ENCODE assay signal across 8 cellular contexts in the genomic region with DNA sequence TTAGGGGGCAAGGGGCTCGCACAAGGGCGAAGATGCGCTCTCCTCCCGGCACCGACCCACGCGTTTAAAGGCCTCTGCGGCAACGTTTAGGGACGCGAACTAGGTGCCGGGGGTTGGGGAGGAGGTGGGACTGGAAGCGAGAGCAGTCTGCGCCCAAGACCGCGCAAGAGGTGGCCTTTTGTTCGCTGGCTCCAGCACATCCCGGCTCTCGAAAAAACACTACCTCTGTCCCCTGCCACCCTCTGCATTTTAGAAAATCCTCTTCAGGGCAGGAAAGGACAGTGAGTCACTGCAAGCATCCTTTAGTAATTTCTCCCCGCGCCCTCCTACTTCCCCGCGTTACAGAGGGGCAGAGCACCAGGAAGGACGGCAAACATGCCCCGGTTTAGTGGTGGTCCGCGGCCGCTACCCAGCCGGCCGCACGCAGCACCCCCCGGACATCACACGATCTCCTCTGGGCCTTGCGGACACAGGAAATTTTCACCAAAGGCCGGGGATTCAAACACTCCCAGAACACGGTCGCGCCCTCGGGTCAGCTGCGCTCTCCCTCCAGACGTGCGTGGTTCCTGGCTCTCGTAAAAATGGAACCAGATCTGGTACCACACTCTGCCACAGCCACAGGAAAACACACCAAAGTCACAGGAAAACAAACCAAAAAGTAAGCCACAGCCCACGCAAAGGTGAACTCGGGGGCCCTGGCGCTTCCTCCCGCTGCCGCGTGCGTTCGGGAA. TPM values are rescaled to one million over a fixed set of nuclear protein-coding genes. Genes with fewer than 3 reads are reported as not detected.
DNase-seq lines count a peak whose midpoint lies in the region; ATAC-seq, FAIRE-seq and TF ChIP-seq lines count a peak whose summit lies in the region.

No MANE protein-coding gene starts in this region.

- H3K4me3 ChIP-seq in SJCRH30, result peak overlapping the region; percentile 86
- H3K4me3 ChIP-seq in K562, result peak overlapping the region; percentile 83

- CTCF ChIA-PET in K562 (lab: Yijun Ruan, JAX; ENCODE audit: low intra/inter-chr PET ratio), result no interaction called here

- TF ChIP-seq POLR2A in K562 (conservative IDR thresholded peaks at IDR 0.05), result no peak

- peaks cover 42% of the 10 kb centered on the region for H3K4me1 Mint-ChIP-seq in activated T-cell treated with anti-CD3 and anti-CD28 coated beads, Interleukin-2, amount 50 U/mL, for 24 hours (ENCODE audit: low read depth)
- peaks cover 23% of the 10 kb centered on the region for H3K4me1 Mint-ChIP-seq in osteocyte (ENCODE audit: unreplicated experiment)

- DNase-seq in activated T-cell treated with anti-CD3 and anti-CD28 coated beads for 1 hour (ENCODE audit: low read depth) (peak; percentile 13), SJCRH30 (peak; percentile 59 to 72), K562 (ENCODE audit: extremely low read depth in 1 of 4, low spot score in 3 of 4) (peak; percentile 36 to 52 (median 42)), osteocyte (ENCODE audit: extremely low spot score, unreplicated experiment) (no peak)
- DNase-seq in activated T-cell treated with anti-CD3 and anti-CD28 coated beads, Interleukin-2, amount 50 U/mL, for 24 hours, result no peak
- peak in 2 of 3 donors; percentile 15 to 38 for DNase-seq in stimulated activated CD4-positive, alpha-beta T cell treated with anti-CD3 and anti-CD28 coated beads, TNF-alpha, amount 100 ng/mL, for 1 hour (ENCODE audit: low read depth in 3 of 3, low spot score in 1 of 3)

- H3K27me3 ChIP-seq in SJCRH30, result no peaks in the 10 kb centered on the region
- H3K27me3 ChIP-seq in K562 (ENCODE audit: control insufficient read depth in 2 of 2, insufficient read depth in 2 of 2, low read length in 2 of 2), result no peaks in the 10 kb centered on the region
- H3K27me3 ChIP-seq in layer of hippocampus (ENCODE audit: control insufficient read depth, insufficient read depth, low read length), result no peaks in the 10 kb centered on the region

- WGBS in K562 (ENCODE audit: insufficient coverage, low coverage, missing lambda C conversion rate), result 1% methylated on average over 44 of the region's 51 CpGs

- no peaks in the 10 kb centered on the region for H3K27me3 Mint-ChIP-seq in activated T-cell treated with anti-CD3 and anti-CD28 coated beads, Interleukin-2, amount 50 U/mL, for 24 hours
- H3K27me3 Mint-ChIP-seq in osteocyte (ENCODE audit: unreplicated experiment), result no peaks in the 10 kb centered on the region

- peaks cover 49% of the 10 kb centered on the region for H3K4me1 ChIP-seq in SJCRH30
- peaks cover 25 to 33% of the 10 kb centered on the region in 2 experiments; a peak in 4 of 5 replicates for H3K4me1 ChIP-seq in K562 (replicated peaks in 1 of 2; ENCODE audit: control insufficient read depth in 2 of 2, insufficient read depth in 2 of 2, low read length in 2 of 2)

- no peaks in the 10 kb centered on the region for H3K9me3 Mint-ChIP-seq in activated T-cell treated with anti-CD3 and anti-CD28 coated beads, Interleukin-2, amount 50 U/mL, for 24 hours
- H3K9me3 Mint-ChIP-seq in osteocyte (ENCODE audit: unreplicated experiment), result no peaks in the 10 kb centered on the region

- H3K36me3 Mint-ChIP-seq in activated T-cell treated with anti-CD3 and anti-CD28 coated beads, Interleukin-2, amount 50 U/mL, for 24 hours (ENCODE audit: low read depth), result peaks cover 22% of the 10 kb centered on the region
- H3K36me3 Mint-ChIP-seq in osteocyte (ENCODE audit: unreplicated experiment), result no peaks in the 10 kb centered on the region

- no peak overlapping the region for H3K4me3 Mint-ChIP-seq in activated T-cell treated with anti-CD3 and anti-CD28 coated beads, Interleukin-2, amount 50 U/mL, for 24 hours
- H3K4me3 Mint-ChIP-seq in osteocyte (ENCODE audit: unreplicated experiment), result no peak overlapping the region

- H3K27ac Mint-ChIP-seq in activated T-cell treated with anti-CD3 and anti-CD28 coated beads, Interleukin-2, amount 50 U/mL, for 24 hours, result no peak overlapping the region
- H3K27ac Mint-ChIP-seq in osteocyte (ENCODE audit: unreplicated experiment), result no peak overlapping the region

- H3K9me3 ChIP-seq in SJCRH30 (replicated peaks) (no peaks in the 10 kb centered on the region), K562 (replicated peaks; ENCODE audit: control insufficient read depth, insufficient read depth, low read depth, low read length) (no peaks in the 10 kb centered on the region)

- peak overlapping the region; percentile 94 for H3K4me2 ChIP-seq in K562 (ENCODE audit: insufficient read depth, low read length)

- BruUV-seq in K562 (replicated peaks; lab: Mats Ljungman, UMichigan), result no TSS peak

- peak overlapping the region; percentile 98 to 99 for H3K9ac ChIP-seq in K562 (ENCODE audit: insufficient read depth in 1 of 2, low read depth in 2 of 2, low read length in 2 of 2)

- TF ChIP-seq EP300 in K562 (IDR thresholded peaks at IDR 0.05; ENCODE audit: low read length), result no peak

- POLR2A ChIA-PET in K562 (lab: Yijun Ruan, JAX), result interaction anchor here (0.6 to 2.0 kb wide), 5 partner anchors 11 to 103 kb away, joined by 3 to 12 read pairs (median 3); no protein-coding TSS in a partner anchor

- H3K36me3 ChIP-seq in SJCRH30 (peaks cover 5% of the 10 kb centered on the region; the same call in 1 of the 2 replicates), K562 (ENCODE audit: control insufficient read depth, insufficient read depth, low read length) (peaks cover 12% of the 10 kb centered on the region; the same call in 1 of the 3 replicates)

- intact Hi-C loops in K562 (cut with micrococcal nuclease), result loop anchor here (5.0 to 10.0 kb wide), 4 partner anchors 85 to 287 kb away; a partner anchor contains a TSS

- H3K9me1 ChIP-seq in K562 (ENCODE audit: control insufficient read depth, insufficient read depth, low read length), result peaks cover 4% of the 10 kb centered on the region

- H3K27ac ChIP-seq in SJCRH30 (peak overlapping the region; percentile 80), K562 (ENCODE audit: extremely low read depth, low read depth, low read length) (peak overlapping the region; percentile 96), layer of hippocampus (ENCODE audit: low read depth, low read length) (peak overlapping the region; percentile 48)

- TF ChIP-seq CTCF in K562 (IDR thresholded peaks at IDR 0.05 in 2 of 3, conservative IDR thresholded peaks at IDR 0.05 in 1 of 3; ENCODE audit: insufficient read depth in 2 of 3, low read depth in 1 of 3, low read length in 3 of 3) (no peak), osteocyte (IDR thresholded peaks at IDR 0.05) (no peak)

- peak; percentile 19 for FAIRE-seq in K562 (lab: Jason Lieb, UNC)

- TF ChIP-seq RAD21 in K562 (CRISPR knock-in tag; conservative IDR thresholded peaks at IDR 0.05 in 1 of 2, IDR thresholded peaks at IDR 0.05 in 1 of 2), result no peak

- in situ Hi-C loops in K562 (cut with MboI), result no loop called here

- H4K20me1 ChIP-seq in K562 (replicated peaks; ENCODE audit: control insufficient read depth, insufficient read depth, low read length), result peaks cover 20% of the 10 kb centered on the region

- peak overlapping the region; percentile 94 for H2AFZ ChIP-seq in K562 (ENCODE audit: low read depth, low read length)

- peak; percentile 28 for ATAC-seq in K562
- no peak for ATAC-seq in GM21447 (IDR thresholded peaks at IDR 0.05; ENCODE audit: unreplicated experiment)

- peaks cover 60% of the 10 kb centered on the region for H3K79me2 ChIP-seq in K562 (ENCODE audit: control insufficient read depth, insufficient read depth, low read length)

TF ChIP-seq in K562, 482 proteins besides CTCF, POLR2A, EP300 and RAD21 (continues in another document):
- 0 out of 2 replicates have a peak, but pooled peaks have one; percentile 3 for TF ChIP-seq STAG1 (CRISPR knock-in tag; IDR thresholded peaks at IDR 0.05; ENCODE audit: borderline replicate concordance)
- TF ChIP-seq TAF1 (IDR thresholded peaks at IDR 0.05; ENCODE audit: control insufficient read depth, extremely low read depth, insufficient read depth, low read length, severe bottlenecking), result peak; percentile 10
- 0 out of 4 replicates have a peak, but pooled peaks of 1 of the 2 experiments have one; percentile 5 for TF ChIP-seq ETV6 (IDR thresholded peaks at IDR 0.05; ENCODE audit: borderline replicate concordance in 1 of 2, low read depth in 2 of 2, low read length in 1 of 2)
- TF ChIP-seq ETV6 (CRISPR knock-in tag; IDR thresholded peaks at IDR 0.05; ENCODE audit: borderline replicate concordance), result no peak
- peak; percentile 70 for TF ChIP-seq PCBP1 (IDR thresholded peaks at IDR 0.05; ENCODE audit: low read depth, low read length, poor library complexity, severe bottlenecking)

RNA-seq across cellular contexts. Expression of a gene that starts 1.1 kb away (rescaled TPM):
- total RNA-seq in SJCRH30 (2014; rRNA removed; shearing (Covaris generic)), result 167 and 195 TPM in 2 replicates
- 101 and 216 TPM in 2 replicates for total RNA-seq in K562 (2011; cell fraction: chromatin; rRNA removed; ENCODE audit: low replicate concordance)
- 66.2 and 82.1 TPM in 2 replicates for total RNA-seq in K562 (2011; cell fraction: nucleolus; rRNA removed)
- 126 and 163 TPM in 2 replicates for total RNA-seq in K562 (2011; cell fraction: nucleoplasm; rRNA removed)
- total RNA-seq in K562 (2014; rRNA removed) (64.5 and 71.8 TPM in 2 replicates), K562 (2014; rRNA removed; fragmentation: Illumina TruSeq; extraction: Trizol) (99.9 and 112 TPM in 2 replicates), K562 (2015; rRNA removed; fragmentation: Illumina TruSeq; extraction: Trizol) (79.7 and 88.7 TPM in 2 replicates), K562 (2021) (104 and 112 TPM in 2 replicates), osteocyte (128 and 132 TPM in 2 replicates)
- polyA plus RNA-seq in K562 (2011; rRNA removed) (32.4 and 54.4 TPM in 2 replicates), K562 (2014; fragmentation: Illumina TruSeq; extraction: Trizol) (86.1 and 92.2 TPM in 2 replicates), K562 (2014; fragmentation: Nextera tagmentation; extraction: Ambion mirVana) (10 to 100 TPM; 51.9 to 75.0 TPM), K562 (2014; rRNA removed) (54.7 and 56.9 TPM in 2 replicates)
- 14.0 and 24.2 TPM in 2 replicates for polyA plus RNA-seq in K562 (2011; cell fraction: cytosol; rRNA removed)
- polyA plus RNA-seq in K562 (2011; cell fraction: nucleus; rRNA removed), result 26.6 and 28.4 TPM in 2 replicates
- 62.7 and 87.2 TPM in 2 replicates for polyA plus RNA-seq in K562 (2012)
- polyA minus RNA-seq in K562 (2011; rRNA and poly(A)+ RNA removed), result 117 and 153 TPM in 2 replicates
- polyA minus RNA-seq in K562 (2011; cell fraction: cytosol; rRNA and poly(A)+ RNA removed), result 32.7 and 53.4 TPM in 2 replicates
- polyA minus RNA-seq in K562 (2011; cell fraction: nucleus; rRNA and poly(A)+ RNA removed), result 39.6 and 49.0 TPM in 2 replicates

Comparison
In these comparisons a context has a peak if more than half of its experiments do, and no peak if none do; other contexts are left out.
1. DNase-seq: peak in activated T-cell treated with anti-CD3 and anti-CD28 coated beads for 1 hour (single experiment), SJCRH30 (2 of 2), K562 (4 of 4) and stimulated activated CD4-positive, alpha-beta T cell treated with anti-CD3 and anti-CD28 coated beads, TNF-alpha, amount 100 ng/mL, for 1 hour (2 of 3); none in activated T-cell treated with anti-CD3 and anti-CD28 coated beads, Interleukin-2, amount 50 U/mL, for 24 hours (single experiment) and osteocyte (single experiment).
2. Peak in every context shown above with its lines, with median percentiles within 50 percentile points of each other: H3K27ac ChIP-seq.